In the genomic region with DNA sequence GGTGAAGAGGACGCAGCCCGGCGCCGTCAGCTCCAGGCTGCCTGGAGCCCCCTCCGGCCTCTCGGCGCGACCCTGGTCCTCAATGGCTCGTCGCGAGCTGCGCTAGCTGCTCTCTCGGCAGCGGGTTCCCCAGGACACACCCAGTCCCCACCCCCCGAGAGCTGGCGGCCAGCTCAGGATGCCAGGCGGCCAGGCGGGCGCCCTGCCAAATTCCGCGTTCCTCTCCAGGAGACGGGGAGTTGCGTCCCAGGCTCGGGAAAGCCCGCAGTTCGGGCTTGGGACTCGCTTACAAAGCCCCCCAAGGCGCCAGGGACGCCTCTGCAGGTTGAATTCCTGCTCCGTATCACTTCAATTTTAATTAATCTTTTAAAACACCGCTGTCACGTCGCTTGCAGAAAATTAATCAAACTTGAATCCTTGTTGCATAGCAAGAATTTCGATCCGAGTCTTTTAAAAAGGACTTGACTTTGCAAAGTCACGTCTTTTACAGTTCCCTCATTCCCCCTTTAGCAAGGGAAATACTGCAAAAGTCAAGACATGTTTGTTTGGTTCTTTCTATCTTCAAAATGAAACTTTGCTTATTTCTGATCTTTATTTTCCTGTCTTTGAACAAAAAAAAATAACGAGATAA, we compare ENCODE assay signal across 8 cellular contexts. TPM values are rescaled to one million over a fixed set of nuclear protein-coding genes. Genes with fewer than 3 reads are reported as not detected.
DNase-seq lines count a peak whose midpoint lies in the region; ATAC-seq, FAIRE-seq and TF ChIP-seq lines count a peak whose summit lies in the region.

No MANE protein-coding gene starts in this region.

- no peaks in the 10 kb centered on the region for H3K36me3 ChIP-seq in SJCRH30
- H3K36me3 ChIP-seq in keratinocyte (ENCODE audit: control insufficient read depth in 2 of 2, extremely low read depth in 1 of 2, insufficient read depth in 2 of 2, low read length in 2 of 2), result no peaks in the 10 kb centered on the region
- H3K36me3 ChIP-seq in skeletal muscle tissue (ENCODE audit: control insufficient read depth in 3 of 3, insufficient read depth in 3 of 3, low read length in 3 of 3), result no peaks in the 10 kb centered on the region

- peak overlapping the region; percentile 84 for H2AFZ ChIP-seq in keratinocyte (ENCODE audit: control insufficient read depth, low read length)

- no peaks in the 10 kb centered on the region for H3K27me3 ChIP-seq in SJCRH30
- no peaks in the 10 kb centered on the region for H3K27me3 ChIP-seq in keratinocyte (ENCODE audit: control insufficient read depth, extremely low read depth, insufficient read depth, low read length)
- H3K27me3 ChIP-seq in skeletal muscle tissue (ENCODE audit: control insufficient read depth in 3 of 3, insufficient read depth in 3 of 3, low read length in 3 of 3), result peaks cover 4 to 50% (median 6%) of the 10 kb centered on the region in 3 donors

- peak overlapping the region; percentile 88 for H3K4me3 ChIP-seq in SJCRH30
- peak overlapping the region; percentile 67 to 90 (median 85) for H3K4me3 ChIP-seq in keratinocyte (ENCODE audit: control insufficient read depth in 2 of 3, extremely low read depth in 1 of 3, insufficient read depth in 2 of 3, low read depth in 1 of 3, low read length in 3 of 3)
- H3K4me3 ChIP-seq in skeletal muscle tissue (ENCODE audit: low read length in 3 of 3), result peak overlapping the region; percentile 85 to 92 (median 90)

- H3K27ac Mint-ChIP-seq in IgD-negative memory B cell, result peak overlapping the region in 2 of 3 donors; percentile 78 to 85
- peak overlapping the region; percentile 85 for H3K27ac Mint-ChIP-seq in chondrocyte (ENCODE audit: unreplicated experiment)

- H3K36me3 Mint-ChIP-seq in IgD-negative memory B cell (peaks cover 1% of the 10 kb centered on the region), chondrocyte (ENCODE audit: low read depth) (no peaks in the 10 kb centered on the region)

- FAIRE-seq in keratinocyte (lab: Jason Lieb, UNC), result no peak

- TF ChIP-seq CTCF in chondrocyte (IDR thresholded peaks at IDR 0.05) (no peak), keratinocyte (optimal IDR thresholded peaks at IDR 0.05 in 1 of 3, IDR thresholded peaks at IDR 0.05 in 1 of 3, conservative IDR thresholded peaks at IDR 0.05 in 1 of 3; ENCODE audit: extremely low read depth in 1 of 3, insufficient read depth in 2 of 3, low read length in 3 of 3) (no peak)

- DNase-seq in EH (ENCODE audit: low read depth), result peak; percentile 85
- peak; percentile 94 to 95 for DNase-seq in SJCRH30
- DNase-seq in chondrocyte (ENCODE audit: low spot score), result peak; percentile 98
- DNase-seq in keratinocyte (ENCODE audit: low read depth, low spot score), result no peak

- H3K4me2 ChIP-seq in keratinocyte (ENCODE audit: control insufficient read depth, extremely low read depth, insufficient read depth, low read depth, low read length), result peak overlapping the region; percentile 97

- H3K4me1 ChIP-seq in SJCRH30 (peaks cover 4% of the 10 kb centered on the region; the same call in 1 of the 2 replicates), keratinocyte (ENCODE audit: control insufficient read depth, extremely low read depth, insufficient read depth, low read length) (peaks cover 15% of the 10 kb centered on the region), skeletal muscle tissue (ENCODE audit: control insufficient read depth in 3 of 3, insufficient read depth in 3 of 3, low read length in 3 of 3) (peaks cover 16 to 35% (median 24%) of the 10 kb centered on the region in 3 donors)

- no peaks in the 10 kb centered on the region for H3K9me3 Mint-ChIP-seq in IgD-negative memory B cell
- no peaks in the 10 kb centered on the region for H3K9me3 Mint-ChIP-seq in chondrocyte (ENCODE audit: low read depth)

- peak overlapping the region; percentile 73 for H3K9ac ChIP-seq in keratinocyte (ENCODE audit: control insufficient read depth, extremely low read depth, insufficient read depth, low read length)
- peak overlapping the region in 2 of 3 donors; percentile 53 to 68 for H3K9ac ChIP-seq in skeletal muscle tissue (ENCODE audit: low read depth in 1 of 3, low read length in 3 of 3)

- no peak for ATAC-seq in HG02642 (IDR thresholded peaks at IDR 0.05; ENCODE audit: poor library complexity, unreplicated experiment)
- ATAC-seq in HG03457 (IDR thresholded peaks at IDR 0.05; ENCODE audit: unreplicated experiment), result no peak

- no peaks in the 10 kb centered on the region for H3K9me1 ChIP-seq in keratinocyte (ENCODE audit: control insufficient read depth, extremely low read depth, insufficient read depth, low read length)

- no peak overlapping the region; the same call in 1 of the 2 replicates for H3K27ac ChIP-seq in SJCRH30
- H3K27ac ChIP-seq in keratinocyte (ENCODE audit: control insufficient read depth, insufficient read depth, low read length), result peak overlapping the region; percentile 8
- no peak overlapping the region for H3K27ac ChIP-seq in skeletal muscle tissue (ENCODE audit: low read depth, low read length)

- H4K20me1 ChIP-seq in keratinocyte (ENCODE audit: control insufficient read depth, extremely low read depth, insufficient read depth, low read length), result no peaks in the 10 kb centered on the region

- peaks cover 9 to 21% (median 18%) of the 10 kb centered on the region in 3 donors for H3K4me1 Mint-ChIP-seq in IgD-negative memory B cell
- peaks cover 31% of the 10 kb centered on the region for H3K4me1 Mint-ChIP-seq in chondrocyte (ENCODE audit: low read depth)

- dilution Hi-C loops in keratinocyte (cut with MboI; ENCODE audit: extremely low pct_ligation_motif_present, low sequenced_read_pairs), result no loop called here

- H3K9me3 ChIP-seq in SJCRH30 (replicated peaks), result no peaks in the 10 kb centered on the region
- no peaks in the 10 kb centered on the region for H3K9me3 ChIP-seq in keratinocyte (ENCODE audit: control insufficient read depth, low read depth, low read length)
- H3K9me3 ChIP-seq in skeletal muscle tissue (ENCODE audit: control insufficient read depth in 3 of 3, low read length in 3 of 3), result no peaks in the 10 kb centered on the region

- peak overlapping the region; percentile 61 to 92 (median 84) for H3K4me3 Mint-ChIP-seq in IgD-negative memory B cell
- H3K4me3 Mint-ChIP-seq in chondrocyte (ENCODE audit: unreplicated experiment), result peak overlapping the region; percentile 90

- H3K79me2 ChIP-seq in keratinocyte (ENCODE audit: control insufficient read depth, insufficient read depth, low read length), result no peaks in the 10 kb centered on the region

- H3K27me3 Mint-ChIP-seq in IgD-negative memory B cell (peaks cover 44% of the 10 kb centered on the region), chondrocyte (ENCODE audit: low read depth) (no peaks in the 10 kb centered on the region)

RNA-seq across cellular contexts. Expression of a gene that starts 28.2 kb away (rescaled TPM):
- not detected for polyA plus RNA-seq in IgD-negative memory B cell
- 1.4 and 1.8 TPM in 2 replicates for total RNA-seq in SJCRH30 (2014; rRNA removed; shearing (Covaris generic))
- total RNA-seq in chondrocyte, result 1.9 to 3.7 TPM (median 2.0 TPM) in 3 replicates
- 0.13 to 0.44 TPM (median 0.15 TPM) in 3 replicates for polyA plus RNA-seq in keratinocyte
- not detected for polyA plus RNA-seq in keratinocyte (2011; ENCODE audit: low read depth)
- 0.04 and 0.22 TPM in 2 replicates for polyA plus RNA-seq in keratinocyte (2011; cell fraction: cytosol; rRNA removed)
- polyA plus RNA-seq in keratinocyte (2011; cell fraction: nucleus; rRNA removed), result 0.45 and 0.61 TPM in 2 replicates
- 0.18 and 0.31 TPM in 2 replicates for polyA plus RNA-seq in keratinocyte (2012; ENCODE audit: low replicate concordance)
- 0.07 to 0.26 TPM in 2 of 3 replicates, not detected in the other for polyA minus RNA-seq in keratinocyte
- polyA minus RNA-seq in keratinocyte (2011; cell fraction: cytosol; rRNA and poly(A)+ RNA removed), result not detected
- polyA minus RNA-seq in keratinocyte (2011; cell fraction: nucleus; rRNA and poly(A)+ RNA removed), result 0.21 and 0.23 TPM in 2 replicates
- 2.1 TPM for total RNA-seq in skeletal muscle tissue

RNA-seq across cellular contexts. Expression of a gene that starts 36.7 kb away (rescaled TPM):
- polyA plus RNA-seq in IgD-negative memory B cell (8.7 TPM), keratinocyte (26.6 to 40.2 TPM (median 35.8 TPM) in 3 replicates)
- 34.1 and 39.3 TPM in 2 replicates for total RNA-seq in SJCRH30 (2014; rRNA removed; shearing (Covaris generic))
- total RNA-seq in chondrocyte (35.4 to 39.0 TPM (median 37.5 TPM) in 3 replicates), skeletal muscle tissue (43.3 TPM)
- 12.0 TPM for polyA plus RNA-seq in keratinocyte (2011; ENCODE audit: low read depth)
- 18.3 and 27.1 TPM in 2 replicates for polyA plus RNA-seq in keratinocyte (2011; cell fraction: cytosol; rRNA removed)
- 50.0 and 52.0 TPM in 2 replicates for polyA plus RNA-seq in keratinocyte (2011; cell fraction: nucleus; rRNA removed)
- 12.5 and 16.0 TPM in 2 replicates for polyA plus RNA-seq in keratinocyte (2012; ENCODE audit: low replicate concordance)
- polyA minus RNA-seq in keratinocyte, result 59.7 to 78.6 TPM (median 63.3 TPM) in 3 replicates
- 23.2 TPM for polyA minus RNA-seq in keratinocyte (2011; cell fraction: cytosol; rRNA and poly(A)+ RNA removed)
- polyA minus RNA-seq in keratinocyte (2011; cell fraction: nucleus; rRNA and poly(A)+ RNA removed), result 61.4 and 110 TPM in 2 replicates
